ENCODE assay signal across 18 cellular contexts in the genomic region with DNA sequence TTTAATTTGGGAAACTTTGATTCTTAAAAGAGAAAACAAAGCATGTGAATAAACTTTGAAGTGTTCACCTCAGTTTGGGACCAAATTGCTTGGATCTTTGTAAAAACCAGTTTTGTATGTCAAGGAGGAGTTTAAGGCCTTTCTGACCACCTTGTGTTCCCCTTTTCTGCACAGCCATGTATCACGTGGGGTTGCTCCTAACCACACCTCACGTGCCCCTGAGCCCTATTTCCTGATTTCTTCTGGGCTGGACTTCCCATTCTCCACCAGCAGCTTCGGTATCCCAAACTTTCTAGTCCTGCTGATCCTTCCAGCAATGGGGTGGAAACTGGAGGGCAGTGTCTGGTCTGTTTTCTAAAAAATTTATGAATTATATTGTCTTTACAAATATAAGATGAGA.
"Had no signal": no experiment of that assay in that cellular context is flagged by ENCODE, and none has a peak within 500 bp of the region (broad histone marks: within the 10 kb centered on the region; RNA-seq: fewer than 3 reads in every experiment).

No MANE protein-coding gene starts in this region.

- H3K27ac ChIP-seq: adrenal gland, foreskin keratinocyte had no signal

- H3K9me3 ChIP-seq: adrenal gland, mucosa of descending colon had no signal

- H3K4me3 ChIP-seq: adrenal gland, mucosa of descending colon, smooth muscle cell had no signal

- DNase-seq: activated B cell treated with CpG ODN at 0.5 μM for 24 hours; activated CD4-positive, alpha-beta T cell treated with anti-CD3 and anti-CD28 coated beads, Interleukin-2, amount 10 ng/mL, durations not matched to agents 24 days and 14 days; activated naive CD4-positive, alpha-beta T cell treated with anti-CD3 and anti-CD28 coated beads, Interleukin-2, amount 50 U/mL, for 16 hours; activated T-cell treated with anti-CD3 and anti-CD28 coated beads for 4 hours; foreskin keratinocyte; immature natural killer cell; left cardiac atrium; mammary epithelial cell; natural killer cell; nucleus accumbens; right cardiac atrium; stimulated activated CD4-positive, alpha-beta T cell treated with anti-CD3 and anti-CD28 coated beads, Interleukin-1b, Interleukin-23, amount 100 ng/mL, for 48 hours; stimulated activated naive CD4-positive, alpha-beta T cell; substantia nigra; trophoblast cell had no signal

- H3K36me3 ChIP-seq: adrenal gland had no signal

- ATAC-seq: foreskin keratinocyte, left cardiac atrium, mucosa of descending colon, natural killer cell, right cardiac atrium had no signal

- H3K27me3 ChIP-seq: adrenal gland had no signal

- H3K4me1 ChIP-seq: adrenal gland, foreskin keratinocyte had no signal
